1 cellular context compared by ENCODE assay signal in genomic region chr10:22171131-22171530, GRCh38.
TF ChIP-seq lines count a peak whose summit lies in the region.

No MANE protein-coding gene starts in this region.

TF ChIP-seq in HepG2, 621 proteins besides CTCF, POLR2A, EP300 and RAD21 (continued from another document):
- TF ChIP-seq, protein P1, sequence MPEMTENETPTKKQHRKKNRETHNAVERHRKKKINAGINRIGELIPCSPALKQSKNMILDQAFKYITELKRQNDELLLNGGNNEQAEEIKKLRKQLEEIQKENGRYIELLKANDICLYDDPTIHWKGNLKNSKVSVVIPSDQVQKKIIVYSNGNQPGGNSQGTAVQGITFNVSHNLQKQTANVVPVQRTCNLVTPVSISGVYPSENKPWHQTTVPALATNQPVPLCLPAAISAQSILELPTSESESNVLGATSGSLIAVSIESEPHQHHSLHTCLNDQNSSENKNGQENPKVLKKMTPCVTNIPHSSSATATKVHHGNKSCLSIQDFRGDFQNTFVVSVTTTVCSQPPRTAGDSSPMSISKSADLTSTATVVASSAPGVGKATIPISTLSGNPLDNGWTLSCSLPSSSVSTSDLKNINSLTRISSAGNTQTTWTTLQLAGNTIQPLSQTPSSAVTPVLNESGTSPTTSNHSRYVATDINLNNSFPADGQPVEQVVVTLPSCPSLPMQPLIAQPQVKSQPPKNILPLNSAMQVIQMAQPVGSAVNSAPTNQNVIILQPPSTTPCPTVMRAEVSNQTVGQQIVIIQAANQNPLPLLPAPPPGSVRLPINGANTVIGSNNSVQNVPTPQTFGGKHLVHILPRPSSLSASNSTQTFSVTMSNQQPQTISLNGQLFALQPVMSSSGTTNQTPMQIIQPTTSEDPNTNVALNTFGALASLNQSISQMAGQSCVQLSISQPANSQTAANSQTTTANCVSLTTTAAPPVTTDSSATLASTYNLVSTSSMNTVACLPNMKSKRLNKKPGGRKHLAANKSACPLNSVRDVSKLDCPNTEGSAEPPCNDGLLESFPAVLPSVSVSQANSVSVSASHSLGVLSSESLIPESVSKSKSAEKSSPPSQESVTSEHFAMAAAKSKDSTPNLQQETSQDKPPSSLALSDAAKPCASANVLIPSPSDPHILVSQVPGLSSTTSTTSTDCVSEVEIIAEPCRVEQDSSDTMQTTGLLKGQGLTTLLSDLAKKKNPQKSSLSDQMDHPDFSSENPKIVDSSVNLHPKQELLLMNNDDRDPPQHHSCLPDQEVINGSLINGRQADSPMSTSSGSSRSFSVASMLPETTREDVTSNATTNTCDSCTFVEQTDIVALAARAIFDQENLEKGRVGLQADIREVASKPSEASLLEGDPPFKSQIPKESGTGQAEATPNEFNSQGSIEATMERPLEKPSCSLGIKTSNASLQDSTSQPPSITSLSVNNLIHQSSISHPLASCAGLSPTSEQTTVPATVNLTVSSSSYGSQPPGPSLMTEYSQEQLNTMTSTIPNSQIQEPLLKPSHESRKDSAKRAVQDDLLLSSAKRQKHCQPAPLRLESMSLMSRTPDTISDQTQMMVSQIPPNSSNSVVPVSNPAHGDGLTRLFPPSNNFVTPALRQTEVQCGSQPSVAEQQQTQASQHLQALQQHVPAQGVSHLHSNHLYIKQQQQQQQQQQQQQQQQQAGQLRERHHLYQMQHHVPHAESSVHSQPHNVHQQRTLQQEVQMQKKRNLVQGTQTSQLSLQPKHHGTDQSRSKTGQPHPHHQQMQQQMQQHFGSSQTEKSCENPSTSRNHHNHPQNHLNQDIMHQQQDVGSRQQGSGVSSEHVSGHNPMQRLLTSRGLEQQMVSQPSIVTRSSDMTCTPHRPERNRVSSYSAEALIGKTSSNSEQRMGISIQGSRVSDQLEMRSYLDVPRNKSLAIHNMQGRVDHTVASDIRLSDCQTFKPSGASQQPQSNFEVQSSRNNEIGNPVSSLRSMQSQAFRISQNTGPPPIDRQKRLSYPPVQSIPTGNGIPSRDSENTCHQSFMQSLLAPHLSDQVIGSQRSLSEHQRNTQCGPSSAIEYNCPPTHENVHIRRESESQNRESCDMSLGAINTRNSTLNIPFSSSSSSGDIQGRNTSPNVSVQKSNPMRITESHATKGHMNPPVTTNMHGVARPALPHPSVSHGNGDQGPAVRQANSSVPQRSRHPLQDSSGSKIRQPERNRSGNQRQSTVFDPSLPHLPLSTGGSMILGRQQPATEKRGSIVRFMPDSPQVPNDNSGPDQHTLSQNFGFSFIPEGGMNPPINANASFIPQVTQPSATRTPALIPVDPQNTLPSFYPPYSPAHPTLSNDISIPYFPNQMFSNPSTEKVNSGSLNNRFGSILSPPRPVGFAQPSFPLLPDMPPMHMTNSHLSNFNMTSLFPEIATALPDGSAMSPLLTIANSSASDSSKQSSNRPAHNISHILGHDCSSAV (CRISPR knock-in tag; IDR thresholded peaks at IDR 0.05; ENCODE audit: borderline replicate concordance) = no peak
